Comparison of ENCODE assay signal across 20 cellular contexts in genomic region chr1:30320581-30320890, GRCh38.
"Had no signal": no experiment of that assay in that cellular context is flagged by ENCODE, and none has a peak within 500 bp of the region (broad histone marks: within the 10 kb centered on the region; RNA-seq: fewer than 3 reads in every experiment).

No MANE protein-coding gene starts in this region.

- ATAC-seq: activated T-cell treated with anti-CD3 and anti-CD28 coated beads, Interleukin-2, amount 50 U/mL, for 4 hours; esophagus mucosa; gastrocnemius medialis; heart left ventricle; left ventricle myocardium superior; pancreas; right lobe of liver; stimulated activated naive B cell treated with anti-CD40 and anti-IgM and Interleukin-4, amounts not matched to agents 10 μg/mL and 1 μg/mL and 100 μg/mL, for 72 hours had no signal

- H3K27ac ChIP-seq: brain microvascular endothelial cell, colonic mucosa, gastrocnemius medialis, heart left ventricle, pancreas, right lobe of liver, spleen, thoracic aorta, VCaP had no signal

- H3K4me3 ChIP-seq: colonic mucosa, gastrocnemius medialis, heart left ventricle, pancreas, right lobe of liver, spleen, thoracic aorta had no signal

- H3K27ac Mint-ChIP-seq: activated naive CD4-positive, alpha-beta T cell treated with anti-CD3 and anti-CD28 coated beads, Interleukin-2, amount 10 ng/mL, durations not matched to agents 7 days and 5 days; naive B cell; stimulated activated naive B cell treated with anti-CD40 and anti-IgM and Interleukin-4, amounts not matched to agents 10 μg/mL and 1 μg/mL and 100 μg/mL, for 72 hours had no signal

- H3K9me3 Mint-ChIP-seq: activated naive CD4-positive, alpha-beta T cell treated with anti-CD3 and anti-CD28 coated beads, Interleukin-2, amount 10 ng/mL, durations not matched to agents 7 days and 5 days; activated T-cell treated with anti-CD3 and anti-CD28 coated beads, Interleukin-2, amount 50 U/mL, for 4 hours; central memory CD8-positive, alpha-beta T cell had no signal

- H3K9me3 ChIP-seq: colonic mucosa, gastrocnemius medialis, pancreas, right lobe of liver, thoracic aorta had no signal

- H3K4me1 Mint-ChIP-seq: activated naive CD4-positive, alpha-beta T cell treated with anti-CD3 and anti-CD28 coated beads, Interleukin-2, amount 10 ng/mL, durations not matched to agents 7 days and 5 days; central memory CD8-positive, alpha-beta T cell; naive B cell; stimulated activated naive B cell treated with anti-CD40 and anti-IgM and Interleukin-4, amounts not matched to agents 10 μg/mL and 1 μg/mL and 100 μg/mL, for 72 hours had no signal

- H3K4me1 ChIP-seq: colonic mucosa, gastrocnemius medialis, heart left ventricle, pancreas, right lobe of liver, spleen had no signal

- DNase-seq: activated CD4-positive, CD25-positive, alpha-beta regulatory T cell treated with anti-CD3 and anti-CD28 coated beads, Interleukin-2, amount 50 U/mL, for 72 hours; activated effector memory CD4-positive, alpha-beta T cell treated with Interleukin-2 at 50 U/mL for 16 hours; activated naive CD4-positive, alpha-beta T cell treated with anti-CD3 and anti-CD28 coated beads, Interleukin-2, amount 10 ng/mL, durations not matched to agents 7 days and 5 days; activated T-cell treated with anti-CD3 and anti-CD28 coated beads, Interleukin-2, amount 50 U/mL, for 4 hours; brain microvascular endothelial cell; colonic mucosa; gastrocnemius medialis; heart left ventricle; left ventricle myocardium superior; naive B cell; pancreas; spleen; stimulated activated naive B cell treated with anti-CD40 and anti-IgM and Interleukin-4, amounts not matched to agents 10 μg/mL and 1 μg/mL and 100 μg/mL, for 72 hours; SW 1271; T-helper 2 cell had no signal

- H3K4me3 Mint-ChIP-seq: activated naive CD4-positive, alpha-beta T cell treated with anti-CD3 and anti-CD28 coated beads, Interleukin-2, amount 10 ng/mL, durations not matched to agents 7 days and 5 days; activated T-cell treated with anti-CD3 and anti-CD28 coated beads, Interleukin-2, amount 50 U/mL, for 4 hours; central memory CD8-positive, alpha-beta T cell; naive B cell; stimulated activated naive B cell treated with anti-CD40 and anti-IgM and Interleukin-4, amounts not matched to agents 10 μg/mL and 1 μg/mL and 100 μg/mL, for 72 hours had no signal

- H3K36me3 ChIP-seq: brain microvascular endothelial cell, colonic mucosa, gastrocnemius medialis, heart left ventricle, pancreas, right lobe of liver, spleen, thoracic aorta had no signal

- H3K36me3 Mint-ChIP-seq: activated naive CD4-positive, alpha-beta T cell treated with anti-CD3 and anti-CD28 coated beads, Interleukin-2, amount 10 ng/mL, durations not matched to agents 7 days and 5 days; naive B cell; stimulated activated naive B cell treated with anti-CD40 and anti-IgM and Interleukin-4, amounts not matched to agents 10 μg/mL and 1 μg/mL and 100 μg/mL, for 72 hours had no signal

- H3K27me3 ChIP-seq: brain microvascular endothelial cell, colonic mucosa, pancreas, right lobe of liver had no signal
